20 cellular contexts compared by ENCODE assay signal in genomic region chr1:92066321-92066720, GRCh38. TPM values are rescaled to one million over a fixed set of nuclear protein-coding genes. Genes with fewer than 3 reads are reported as not detected.
A peak's percentile ranks its signal among the peaks of the same experiment; 100 is the strongest.
DNase-seq lines count a peak whose midpoint lies in the region; ATAC-seq and TF ChIP-seq lines count a peak whose summit lies in the region.
"Had no signal": no experiment of that assay in that cellular context is flagged by ENCODE, and none has a peak within 500 bp of the region (broad histone marks: within the 10 kb centered on the region; RNA-seq: fewer than 3 reads in every experiment).

No MANE protein-coding gene starts in this region.

- TF ChIP-seq EP300 in Ishikawa (IDR thresholded peaks at IDR 0.05; ENCODE audit: borderline replicate concordance), result no peak

- no peaks in the 10 kb centered on the region for H3K4me1 ChIP-seq in body of pancreas
- H3K4me1 ChIP-seq: BLaER1 treated with 17β-estradiol and CSF1 and Interleukin-3, amounts not matched to agents 10 nM and 100 nM; HAP-1 had no signal

- no peak for TF ChIP-seq CTCF in C4-2B (conservative IDR thresholded peaks at IDR 0.05)
- no peak for TF ChIP-seq CTCF in body of pancreas (IDR thresholded peaks at IDR 0.05)

- no peaks in the 10 kb centered on the region for H3K27me3 ChIP-seq in body of pancreas
- H3K27me3 ChIP-seq: BLaER1 treated with 17β-estradiol and CSF1 and Interleukin-3, amounts not matched to agents 10 nM and 100 nM had no signal

- no peak overlapping the region for H3K27ac Mint-ChIP-seq in stimulated activated memory B cell treated with anti-CD40 and anti-IgM and Interleukin-4, amounts not matched to agents 10 μg/mL and 1 μg/mL and 100 μg/mL, for 72 hours
- H3K27ac Mint-ChIP-seq: B cell; CD4-positive, CD25-positive, alpha-beta regulatory T cell; CD8-positive, alpha-beta memory T cell; IgD-negative memory B cell had no signal

- H3K4me1 Mint-ChIP-seq in stimulated activated memory B cell treated with anti-CD40 and anti-IgM and Interleukin-4, amounts not matched to agents 10 μg/mL and 1 μg/mL and 100 μg/mL, for 72 hours, result no peaks in the 10 kb centered on the region
- H3K4me1 Mint-ChIP-seq: B cell; CD4-positive, CD25-positive, alpha-beta regulatory T cell; CD8-positive, alpha-beta memory T cell; IgD-negative memory B cell had no signal

- H3K27me3 Mint-ChIP-seq in stimulated activated memory B cell treated with anti-CD40 and anti-IgM and Interleukin-4, amounts not matched to agents 10 μg/mL and 1 μg/mL and 100 μg/mL, for 72 hours, result peaks cover 9% of the 10 kb centered on the region
- H3K27me3 Mint-ChIP-seq: IgD-negative memory B cell had no signal

- DNase-seq in body of pancreas (peak in 3 of 4 donors; percentile 22 to 38 (median 27)), NCI-H1092 (lab: John Stamatoyannopoulos, UW) (no peak)
- no peak for DNase-seq in activated T-cell treated with anti-CD3 and anti-CD28 coated beads, Interleukin-2, amount 50 U/mL, for 48 hours
- no peak for DNase-seq in stimulated activated CD4-positive, alpha-beta T cell treated with anti-CD3 and anti-CD28 coated beads, Interleukin-12 subunit alpha, Interleukin-12 subunit beta, amount 100 ng/mL, for 4 hours
- DNase-seq: CD4-positive, CD25-positive, alpha-beta regulatory T cell; CD8-positive, alpha-beta memory T cell; COR-L47; DMS 273 treated with DMSO at 0.1 percent for 48 hours; DMS79; GDM1 had no signal

- no peak for TF ChIP-seq POLR2A in body of pancreas (IDR thresholded peaks at IDR 0.05)

- no peak overlapping the region for H3K4me3 ChIP-seq in body of pancreas
- H3K4me3 ChIP-seq: BLaER1 treated with 17β-estradiol and CSF1 and Interleukin-3, amounts not matched to agents 10 nM and 100 nM; HAP-1 had no signal

- WGBS in body of pancreas, 2 donors, result 60 to 67% methylated on average over 8 of the region's 8 CpGs

- H3K4me3 Mint-ChIP-seq in stimulated activated memory B cell treated with anti-CD40 and anti-IgM and Interleukin-4, amounts not matched to agents 10 μg/mL and 1 μg/mL and 100 μg/mL, for 72 hours, result no peak overlapping the region
- H3K4me3 Mint-ChIP-seq: B cell; CD4-positive, CD25-positive, alpha-beta regulatory T cell; CD8-positive, alpha-beta memory T cell; IgD-negative memory B cell had no signal

- H3K36me3 ChIP-seq in body of pancreas (replicated peaks in 1 of 2; ENCODE audit: insufficient read depth in 1 of 2, low read depth in 2 of 2), result no peaks in the 10 kb centered on the region
- H3K36me3 ChIP-seq: BLaER1 treated with 17β-estradiol and CSF1 and Interleukin-3, amounts not matched to agents 10 nM and 100 nM; HAP-1 had no signal

- no peaks in the 10 kb centered on the region for H3K36me3 Mint-ChIP-seq in stimulated activated memory B cell treated with anti-CD40 and anti-IgM and Interleukin-4, amounts not matched to agents 10 μg/mL and 1 μg/mL and 100 μg/mL, for 72 hours
- H3K36me3 Mint-ChIP-seq: CD4-positive, CD25-positive, alpha-beta regulatory T cell; CD8-positive, alpha-beta memory T cell had no signal

- H3K9me3 Mint-ChIP-seq in stimulated activated memory B cell treated with anti-CD40 and anti-IgM and Interleukin-4, amounts not matched to agents 10 μg/mL and 1 μg/mL and 100 μg/mL, for 72 hours, result no peaks in the 10 kb centered on the region
- H3K9me3 Mint-ChIP-seq: CD4-positive, CD25-positive, alpha-beta regulatory T cell; CD8-positive, alpha-beta memory T cell; IgD-negative memory B cell had no signal

- intact Hi-C loops in body of pancreas (cut with DNase I), result no loop called here

- TF ChIP-seq RAD21 in Ishikawa (IDR thresholded peaks at IDR 0.05; ENCODE audit: low read depth), result no peak

- no peaks in the 10 kb centered on the region for H3K9me3 ChIP-seq in body of pancreas
- H3K9me3 ChIP-seq: BLaER1 treated with 17β-estradiol and CSF1 and Interleukin-3, amounts not matched to agents 10 nM and 100 nM; HAP-1 had no signal

- ATAC-seq in body of pancreas, result no peak
- peak; percentile 16 for ATAC-seq in stimulated activated memory B cell treated with anti-CD40 and anti-IgM and Interleukin-4, amounts not matched to agents 10 μg/mL and 1 μg/mL and 100 μg/mL, for 72 hours
- ATAC-seq: HepG2 had no signal

- H3K27ac ChIP-seq in C4-2B, result peak overlapping the region; percentile 38
- H3K27ac ChIP-seq in body of pancreas, result no peak overlapping the region
- H3K27ac ChIP-seq: BLaER1 treated with 17β-estradiol and CSF1 and Interleukin-3, amounts not matched to agents 10 nM and 100 nM had no signal

TF ChIP-seq in Ishikawa, 13 proteins besides CTCF, POLR2A, EP300 and RAD21:
- TF ChIP-seq TEAD4 (IDR thresholded peaks at IDR 0.05) (no peak), NFIC (IDR thresholded peaks at IDR 0.05) (0 out of 2 replicates have a peak, but pooled peaks have one; percentile 12)
TF ChIP-seq in Ishikawa: peak in this region for 1.

RNA-seq across cellular contexts. Expression of gene SETSIP, which starts 8.9 kb away (rescaled TPM):
- not detected for total RNA-seq in body of pancreas
- total RNA-seq: B cell; CD4-positive, CD25-positive, alpha-beta regulatory T cell; Daoy; H4; HepG2 had no signal

RNA-seq across cellular contexts. Expression of gene BTBD8, which starts 13.8 kb away (rescaled TPM):
- 1 to 10 TPM; 4.7 to 6.6 TPM for total RNA-seq in body of pancreas

RNA-seq across cellular contexts. Expression of gene EPHX4, which starts 36.5 kb away (rescaled TPM):
- total RNA-seq in body of pancreas, result not detected
- total RNA-seq: B cell; CD4-positive, CD25-positive, alpha-beta regulatory T cell; HepG2 had no signal

Comparison
In these comparisons a context has a peak if more than half of its experiments do, and no peak if none do; other contexts are left out.
1. DNase-seq: peak in body of pancreas (3 of 4); none in activated T-cell treated with anti-CD3 and anti-CD28 coated beads, Interleukin-2, amount 50 U/mL, for 48 hours (0 of 2), stimulated activated CD4-positive, alpha-beta T cell treated with anti-CD3 and anti-CD28 coated beads, Interleukin-12 subunit alpha, Interleukin-12 subunit beta, amount 100 ng/mL, for 4 hours (single experiment) and NCI-H1092 (single experiment).